In genomic region chr5:100797863-100798262, GRCh38 we compare ENCODE assay signal across 22 cellular contexts.
DNase-seq lines count a peak whose midpoint lies in the region; ATAC-seq, FAIRE-seq and TF ChIP-seq lines count a peak whose summit lies in the region.
"Had no signal": no experiment of that assay in that cellular context is flagged by ENCODE, and none has a peak within 500 bp of the region (broad histone marks: within the 10 kb centered on the region; RNA-seq: fewer than 3 reads in every experiment).

No MANE protein-coding gene starts in this region.

- peaks cover 6% of the 10 kb centered on the region for H3K4me1 ChIP-seq in endothelial cell of umbilical vein (ENCODE audit: control insufficient read depth, extremely low read depth, insufficient read depth, low read length)
- H3K4me1 ChIP-seq: SJCRH30 had no signal

- no peak for TF ChIP-seq CTCF in RWPE1 (conservative IDR thresholded peaks at IDR 0.05; ENCODE audit: low read depth)
- TF ChIP-seq CTCF in endothelial cell of umbilical vein (IDR thresholded peaks at IDR 0.05; ENCODE audit: extremely low read depth in 1 of 2, insufficient read depth in 1 of 2, low read depth in 1 of 2, low read length in 2 of 2), result no peak
- TF ChIP-seq CTCF in CD4-positive, alpha-beta T cell (IDR thresholded peaks at IDR 0.05), result no peak

- no peaks in the 10 kb centered on the region for H3K79me2 ChIP-seq in endothelial cell of umbilical vein (ENCODE audit: control insufficient read depth, insufficient read depth, low read length)

- no TSS peak for BruUV-seq in endothelial cell of umbilical vein (replicated peaks; lab: Mats Ljungman, UMichigan)

- intact Hi-C loops in endothelial cell of umbilical vein (cut with micrococcal nuclease), result no loop called here
- intact Hi-C loops in CD4-positive, alpha-beta T cell (cut with DNase I, micrococcal nuclease), result no loop called here

- dilution Hi-C loops in endothelial cell of umbilical vein (cut with MboI; ENCODE audit: extremely low pct_ligation_motif_present, low sequenced_read_pairs), result no loop called here

- no peaks in the 10 kb centered on the region for H3K4me1 Mint-ChIP-seq in CD4-positive, alpha-beta T cell (ENCODE audit: low read depth)
- H3K4me1 Mint-ChIP-seq in activated T-cell treated with anti-CD3 and anti-CD28 coated beads, Interleukin-2, amount 50 U/mL, for 4 hours (ENCODE audit: low read depth), result peaks cover 2% of the 10 kb centered on the region

- H3K27ac ChIP-seq in RWPE1 (no peak overlapping the region), endothelial cell of umbilical vein (ENCODE audit: insufficient read depth, low read depth, low read length) (peak overlapping the region; percentile 5)
- H3K27ac ChIP-seq in CD4-positive, alpha-beta T cell (ENCODE audit: low read depth, low read length), result no peak overlapping the region
- H3K27ac ChIP-seq: SJCRH30, thoracic aorta had no signal

- peaks cover 8% of the 10 kb centered on the region for H3K9me3 Mint-ChIP-seq in CD4-positive, alpha-beta T cell
- H3K9me3 Mint-ChIP-seq in activated T-cell treated with anti-CD3 and anti-CD28 coated beads, Interleukin-2, amount 50 U/mL, for 4 hours, result peaks cover 12% of the 10 kb centered on the region

- H3K27ac Mint-ChIP-seq in CD4-positive, alpha-beta T cell, result no peak overlapping the region
- H3K27ac Mint-ChIP-seq: effector memory CD8-positive, alpha-beta T cell had no signal

- TF ChIP-seq POLR2A in H54 (IDR thresholded peaks at IDR 0.05; ENCODE audit: low read depth, low read length) (no peak), endothelial cell of umbilical vein (IDR thresholded peaks at IDR 0.05; ENCODE audit: low read depth, low read length) (no peak)

- POLR2A ChIA-PET in RWPE1 (lab: Yijun Ruan, JAX; ENCODE audit: low non-redundant PET) (no interaction called here), endothelial cell of umbilical vein (lab: Charles Lee) (no interaction called here)
- POLR2A ChIA-PET in CD4-positive, alpha-beta T cell (lab: Charles Lee), result no interaction called here

- FAIRE-seq in H54 (lab: Jason Lieb, UNC) (peak; percentile 86), endothelial cell of umbilical vein (lab: Jason Lieb, UNC) (peak; percentile 76)

- H3K27me3 Mint-ChIP-seq in CD4-positive, alpha-beta T cell, result no peaks in the 10 kb centered on the region
- no peaks in the 10 kb centered on the region for H3K27me3 Mint-ChIP-seq in activated T-cell treated with anti-CD3 and anti-CD28 coated beads, Interleukin-2, amount 50 U/mL, for 4 hours (ENCODE audit: low read depth)
- H3K27me3 Mint-ChIP-seq: effector memory CD8-positive, alpha-beta T cell had no signal

- H3K9me3 ChIP-seq in endothelial cell of umbilical vein (replicated peaks; ENCODE audit: control insufficient read depth, insufficient read depth, low read length), result no peaks in the 10 kb centered on the region
- no peaks in the 10 kb centered on the region for H3K9me3 ChIP-seq in CD4-positive, alpha-beta T cell (ENCODE audit: control insufficient read depth, low read length)
- H3K9me3 ChIP-seq: SJCRH30 had no signal

- CTCF ChIA-PET in RWPE1 (lab: Yijun Ruan, JAX) (no interaction called here), endothelial cell of umbilical vein (lab: Charles Lee) (interaction anchor here (1.3 kb wide), 1 partner anchor 102 kb away, joined by 4 read pairs; no protein-coding TSS in a partner anchor)
- CTCF ChIA-PET in CD4-positive, alpha-beta T cell (lab: Charles Lee), result no interaction called here

- no peaks in the 10 kb centered on the region for H3K36me3 Mint-ChIP-seq in CD4-positive, alpha-beta T cell (ENCODE audit: low read depth)
- H3K36me3 Mint-ChIP-seq in activated T-cell treated with anti-CD3 and anti-CD28 coated beads, Interleukin-2, amount 50 U/mL, for 4 hours (ENCODE audit: insufficient read depth), result peaks cover 2% of the 10 kb centered on the region

- H3K4me3 Mint-ChIP-seq in CD4-positive, alpha-beta T cell, result no peak overlapping the region
- H3K4me3 Mint-ChIP-seq in activated T-cell treated with anti-CD3 and anti-CD28 coated beads, Interleukin-2, amount 50 U/mL, for 4 hours, result no peak overlapping the region
- H3K4me3 Mint-ChIP-seq: effector memory CD8-positive, alpha-beta T cell had no signal

- no peak overlapping the region for H2AFZ ChIP-seq in endothelial cell of umbilical vein (ENCODE audit: low read depth, low read length)

- no peak overlapping the region for H3K4me2 ChIP-seq in endothelial cell of umbilical vein (ENCODE audit: insufficient read depth, low read length)

- no peak overlapping the region for H3K4me3 ChIP-seq in endothelial cell of umbilical vein (replicated peaks in 1 of 3; ENCODE audit: insufficient read depth in 1 of 3, low read depth in 1 of 3, low read length in 3 of 3)
- H3K4me3 ChIP-seq: SJCRH30, thoracic aorta had no signal

- no peaks in the 10 kb centered on the region for H4K20me1 ChIP-seq in endothelial cell of umbilical vein (replicated peaks; ENCODE audit: control insufficient read depth, extremely low read depth, insufficient read depth, low read length)

- H3K27me3 ChIP-seq in endothelial cell of umbilical vein (ENCODE audit: control insufficient read depth in 2 of 2, insufficient read depth in 2 of 2, low read length in 2 of 2), result no peaks in the 10 kb centered on the region
- H3K27me3 ChIP-seq in CD4-positive, alpha-beta T cell (ENCODE audit: control insufficient read depth, insufficient read depth, low read length), result no peaks in the 10 kb centered on the region
- H3K27me3 ChIP-seq: SJCRH30 had no signal

- no peak for DNase-seq in H54 (ENCODE audit: insufficient read length, low spot score)
- DNase-seq in RWPE1 (ENCODE audit: low spot score), result peak; percentile 48
- DNase-seq in endothelial cell of umbilical vein (ENCODE audit: low read depth, low spot score), result peak; percentile 77
- DNase-seq in kidney tubule cell (ENCODE audit: low spot score), result peak; percentile 70
- no peak for DNase-seq in NCI-H1694 treated with DMSO at 0.1 percent for 48 hours (lab: John Stamatoyannopoulos, UW)
- DNase-seq in stimulated activated CD4-positive, alpha-beta T cell treated with anti-CD3 and anti-CD28 coated beads, Interleukin-1b, Interleukin-23, amount 100 ng/mL, for 48 hours, result no peak
- no peak for DNase-seq in CD4-positive, alpha-beta T cell
- no peak for DNase-seq in activated T-cell treated with anti-CD3 and anti-CD28 coated beads, Interleukin-2, amount 50 U/mL, for 4 hours
- DNase-seq: activated CD4-positive, alpha-beta T cell treated with anti-CD3 and anti-CD28 coated beads for 1 hour; activated CD8-positive, alpha-beta memory T cell treated with anti-CD3 and anti-CD28 coated beads, Interleukin-2, amount 50 U/mL, for 4 hours; activated naive CD4-positive, alpha-beta T cell treated with anti-CD3 and anti-CD28 coated beads, Interleukin-2, amount 50 U/mL, for 16 hours; AML-193; Calu3; central memory CD4-positive, alpha-beta T cell; effector memory CD8-positive, alpha-beta T cell; Kasumi-1; NCI-H146; NCI-H446 treated with DMSO at 0.1 percent for 48 hours; right cardiac atrium; SJCRH30; stimulated activated CD4-positive, alpha-beta T cell treated with anti-CD3 and anti-CD28 coated beads, Interleukin-2, amount 100 ng/mL, for 48 hours had no signal

- H3K36me3 ChIP-seq in endothelial cell of umbilical vein (ENCODE audit: control insufficient read depth in 2 of 2, extremely low read depth in 1 of 2, insufficient read depth in 2 of 2, low read length in 2 of 2), result no peaks in the 10 kb centered on the region
- H3K36me3 ChIP-seq: SJCRH30, thoracic aorta had no signal

- no peak for ATAC-seq in CD4-positive, alpha-beta T cell (ENCODE audit: poor library complexity)
- no peak for ATAC-seq in activated T-cell treated with anti-CD3 and anti-CD28 coated beads, Interleukin-2, amount 50 U/mL, for 4 hours
- ATAC-seq: effector memory CD8-positive, alpha-beta T cell; right cardiac atrium had no signal

- no peaks in the 10 kb centered on the region for H3K9me1 ChIP-seq in endothelial cell of umbilical vein (replicated peaks; ENCODE audit: control insufficient read depth, extremely low read depth, insufficient read depth, low read length)

- no peak overlapping the region for H3K9ac ChIP-seq in endothelial cell of umbilical vein (replicated peaks; ENCODE audit: extremely low read depth, insufficient read depth, low read length)

TF ChIP-seq in endothelial cell of umbilical vein, 7 proteins besides CTCF, POLR2A, EP300 and RAD21:
- TF ChIP-seq EZH2 (IDR thresholded peaks at IDR 0.05; ENCODE audit: borderline replicate concordance, low read depth, low read length, severe bottlenecking) (no peak), GATA2 (IDR thresholded peaks at IDR 0.05; ENCODE audit: insufficient read depth, insufficient read length, low read depth, low read length) (peak; percentile 52), JUN (IDR thresholded peaks at IDR 0.05; ENCODE audit: borderline replicate concordance, insufficient read depth, insufficient read length, low read depth) (peak; percentile 43), FOS (IDR thresholded peaks at IDR 0.05; ENCODE audit: borderline replicate concordance, insufficient read depth, low read length) (peak; percentile 82), POLR2AphosphoS5 (IDR thresholded peaks at IDR 0.05; ENCODE audit: insufficient read depth, low read depth, low read length) (no peak)
- TF ChIP-seq, protein P1, sequence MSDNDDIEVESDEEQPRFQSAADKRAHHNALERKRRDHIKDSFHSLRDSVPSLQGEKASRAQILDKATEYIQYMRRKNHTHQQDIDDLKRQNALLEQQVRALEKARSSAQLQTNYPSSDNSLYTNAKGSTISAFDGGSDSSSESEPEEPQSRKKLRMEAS (IDR thresholded peaks at IDR 0.05; ENCODE audit: insufficient read depth, insufficient read length), result no peak

Comparison
In these comparisons a context has a peak if more than half of its experiments do, and no peak if none do; other contexts are left out.
1. DNase-seq: peak in RWPE1 (single experiment), endothelial cell of umbilical vein (single experiment) and kidney tubule cell (single experiment); none in H54 (single experiment), NCI-H1694 treated with DMSO at 0.1 percent for 48 hours (single experiment), stimulated activated CD4-positive, alpha-beta T cell treated with anti-CD3 and anti-CD28 coated beads, Interleukin-1b, Interleukin-23, amount 100 ng/mL, for 48 hours (single experiment), CD4-positive, alpha-beta T cell (0 of 10) and activated T-cell treated with anti-CD3 and anti-CD28 coated beads, Interleukin-2, amount 50 U/mL, for 4 hours (single experiment).